19 cellular contexts compared by ENCODE assay signal in the genomic region with DNA sequence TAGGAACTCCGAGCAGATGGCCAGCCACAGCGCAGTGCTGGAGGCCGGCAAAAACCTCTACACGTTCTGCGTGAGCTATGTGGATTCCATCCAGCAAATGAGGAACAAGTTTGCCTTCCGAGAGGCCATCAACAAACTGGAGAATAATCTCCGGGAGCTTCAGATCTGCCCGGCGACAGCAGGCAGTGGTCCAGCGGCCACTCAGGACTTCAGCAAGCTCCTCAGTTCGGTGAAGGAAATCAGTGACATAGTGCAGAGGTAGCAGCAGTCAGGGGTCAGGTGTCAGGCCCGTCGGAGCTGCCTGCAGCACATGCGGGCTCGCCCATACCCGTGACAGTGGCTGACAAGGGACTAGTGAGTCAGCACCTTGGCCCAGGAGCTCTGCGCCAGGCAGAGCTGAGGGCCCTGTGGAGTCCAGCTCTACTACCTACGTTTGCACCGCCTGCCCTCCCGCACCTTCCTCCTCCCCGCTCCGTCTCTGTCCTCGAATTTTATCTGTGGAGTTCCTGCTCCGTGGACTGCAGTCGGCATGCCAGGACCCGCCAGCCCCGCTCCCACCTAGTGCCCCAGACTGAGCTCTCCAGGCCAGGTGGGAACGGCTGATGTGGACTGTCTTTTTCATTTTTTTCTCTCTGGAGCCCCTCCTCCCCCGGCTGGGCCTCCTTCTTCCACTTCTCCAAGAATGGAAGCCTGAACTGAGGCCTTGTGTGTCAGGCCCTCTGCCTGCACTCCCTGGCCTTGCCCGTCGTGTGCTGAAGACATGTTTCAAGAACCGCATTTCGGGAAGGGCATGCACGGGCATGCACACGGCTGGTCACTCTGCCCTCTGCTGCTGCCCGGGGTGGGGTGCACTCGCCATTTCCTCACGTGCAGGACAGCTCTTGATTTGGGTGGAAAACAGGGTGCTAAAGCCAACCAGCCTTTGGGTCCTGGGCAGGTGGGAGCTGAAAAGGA. TPM values are rescaled to one million over a fixed set of nuclear protein-coding genes. Genes with fewer than 3 reads are reported as not detected.
A peak's percentile ranks its signal among the peaks of the same experiment; 100 is the strongest.
DNase-seq lines count a peak whose midpoint lies in the region; ATAC-seq and TF ChIP-seq lines count a peak whose summit lies in the region.
"Had no signal": no experiment of that assay in that cellular context is flagged by ENCODE, and none has a peak within 500 bp of the region (broad histone marks: within the 10 kb centered on the region; RNA-seq: fewer than 3 reads in every experiment).

No MANE protein-coding gene starts in this region.

- CTCF ChIA-PET in CD8-positive, alpha-beta T cell (lab: Charles Lee) = interaction anchor here (0.7 to 3.0 kb wide), 4 partner anchors 19 to 112 kb away, joined by 3 to 10 read pairs (median 3); no protein-coding TSS in a partner anchor

- H3K79me1 ChIP-seq in mesenchymal stem cell (replicated peaks; ENCODE audit: low read length, poor library complexity, severe bottlenecking) = peaks cover 41% of the 10 kb centered on the region

- H3K4me1 Mint-ChIP-seq in chondrocyte (ENCODE audit: low read depth) (peaks cover 8% of the 10 kb centered on the region), type B pancreatic cell (ENCODE audit: unreplicated experiment) (peaks cover 1% of the 10 kb centered on the region)
- H3K4me1 Mint-ChIP-seq in CD8-positive, alpha-beta T cell (ENCODE audit: low read depth) = no peaks in the 10 kb centered on the region

- no peaks in the 10 kb centered on the region for H3K27me3 Mint-ChIP-seq in chondrocyte (ENCODE audit: low read depth)
- H3K27me3 Mint-ChIP-seq in type B pancreatic cell = no peaks in the 10 kb centered on the region
- H3K27me3 Mint-ChIP-seq in CD8-positive, alpha-beta T cell (ENCODE audit: low read depth) = no peaks in the 10 kb centered on the region
- H3K27me3 Mint-ChIP-seq: naive B cell had no signal

- WGBS in mesenchymal stem cell = 96% methylated on average over 38 of the region's 38 CpGs

- H3K9me3 ChIP-seq in cardiac muscle cell (ENCODE audit: low read depth) (no peaks in the 10 kb centered on the region), right atrium auricular region (no peaks in the 10 kb centered on the region), mesenchymal stem cell (ENCODE audit: control insufficient read depth, low read length) (no peaks in the 10 kb centered on the region)
- H3K9me3 ChIP-seq in CD8-positive, alpha-beta T cell (ENCODE audit: low read length) = no peaks in the 10 kb centered on the region
- H3K9me3 ChIP-seq: stomach had no signal

- intact Hi-C loops in CD8-positive, alpha-beta T cell (cut with DNase I, micrococcal nuclease) = no loop called here

- H3K36me3 Mint-ChIP-seq in chondrocyte (ENCODE audit: low read depth) (peaks cover 35% of the 10 kb centered on the region), type B pancreatic cell (peaks cover 12% of the 10 kb centered on the region)
- H3K36me3 Mint-ChIP-seq in CD8-positive, alpha-beta T cell = peaks cover 67% of the 10 kb centered on the region

- H2BK120ac ChIP-seq in mesenchymal stem cell (ENCODE audit: low read depth, low read length) = no peak overlapping the region

- H3K9me3 Mint-ChIP-seq in chondrocyte (ENCODE audit: low read depth) (no peaks in the 10 kb centered on the region), type B pancreatic cell (no peaks in the 10 kb centered on the region)
- no peaks in the 10 kb centered on the region for H3K9me3 Mint-ChIP-seq in CD8-positive, alpha-beta T cell
- H3K9me3 Mint-ChIP-seq: naive B cell had no signal

- no peak overlapping the region for H2BK5ac ChIP-seq in mesenchymal stem cell (ENCODE audit: low read depth, low read length, poor library complexity, severe bottlenecking)

- H2BK12ac ChIP-seq in mesenchymal stem cell (ENCODE audit: low read length in 2 of 2) = no peak overlapping the region

- no peaks in the 10 kb centered on the region for H3K27me3 ChIP-seq in cardiac muscle cell
- H3K27me3 ChIP-seq in right atrium auricular region = no peaks in the 10 kb centered on the region
- H3K27me3 ChIP-seq in mesenchymal stem cell (ENCODE audit: control insufficient read depth in 1 of 2, insufficient read depth in 1 of 2, low read length in 2 of 2) = no peaks in the 10 kb centered on the region
- no peaks in the 10 kb centered on the region for H3K27me3 ChIP-seq in CD8-positive, alpha-beta T cell (ENCODE audit: insufficient read depth, low read length)
- H3K27me3 ChIP-seq: stomach had no signal

- no peak overlapping the region for H3K4me2 ChIP-seq in mesenchymal stem cell (ENCODE audit: low read length, poor library complexity, severe bottlenecking)

- no peak overlapping the region for H3K18ac ChIP-seq in mesenchymal stem cell (ENCODE audit: low read depth in 1 of 2, low read length in 2 of 2)

- peak overlapping the region; percentile 35 for H3K27ac ChIP-seq in cardiac muscle cell
- H3K27ac ChIP-seq in right atrium auricular region = no peak overlapping the region
- H3K27ac ChIP-seq in mesenchymal stem cell (ENCODE audit: low read length, poor library complexity, severe bottlenecking) = peak overlapping the region; percentile 9
- H3K27ac ChIP-seq in CD8-positive, alpha-beta T cell (ENCODE audit: low read depth, low read length) = no peak overlapping the region
- H3K27ac ChIP-seq: HL-60 had no signal

- H2AK5ac ChIP-seq in mesenchymal stem cell (ENCODE audit: low read length, severe bottlenecking) = no peak overlapping the region

- H3K4me1 ChIP-seq in cardiac muscle cell (ENCODE audit: low read depth) (peaks cover 3% of the 10 kb centered on the region), right atrium auricular region (peaks cover 0 to 9% of the 10 kb centered on the region in 2 donors), mesenchymal stem cell (ENCODE audit: control insufficient read depth, insufficient read depth, low read depth, low read length) (no peaks in the 10 kb centered on the region)
- no peaks in the 10 kb centered on the region for H3K4me1 ChIP-seq in CD8-positive, alpha-beta T cell (ENCODE audit: insufficient read depth, low read length)

- no peak overlapping the region for H4K91ac ChIP-seq in mesenchymal stem cell (ENCODE audit: low read length)

- no peak for ATAC-seq in CD8-positive, alpha-beta T cell

- H2AFZ ChIP-seq in mesenchymal stem cell (ENCODE audit: low read depth, low read length) = no peak overlapping the region

- no peak for TF ChIP-seq CTCF in cardiac muscle cell (IDR thresholded peaks at IDR 0.05; ENCODE audit: low read depth, low read length)
- no peak for TF ChIP-seq CTCF in right atrium auricular region (IDR thresholded peaks at IDR 0.05)
- TF ChIP-seq CTCF in chondrocyte (IDR thresholded peaks at IDR 0.05) = no peak
- no peak for TF ChIP-seq CTCF in type B pancreatic cell (conservative IDR thresholded peaks at IDR 0.05)
- no peak for TF ChIP-seq CTCF in CD8-positive, alpha-beta T cell (IDR thresholded peaks at IDR 0.05)

- POLR2A ChIA-PET in CD8-positive, alpha-beta T cell (lab: Charles Lee) = no interaction called here

- H3K9ac ChIP-seq in mesenchymal stem cell (ENCODE audit: low read length) = no peak overlapping the region

- H3K4me3 Mint-ChIP-seq in chondrocyte (ENCODE audit: unreplicated experiment) = no peak overlapping the region
- no peak overlapping the region for H3K4me3 Mint-ChIP-seq in type B pancreatic cell
- no peak overlapping the region for H3K4me3 Mint-ChIP-seq in CD8-positive, alpha-beta T cell

- DNase-seq in cardiac muscle cell (ENCODE audit: low read depth in 1 of 2, low spot score in 1 of 2) (no peak), right atrium auricular region (ENCODE audit: low spot score) (no peak), chondrocyte (ENCODE audit: low spot score) (no peak), mesenchymal stem cell (no peak), type B pancreatic cell (ENCODE audit: extremely low spot score, unreplicated experiment) (no peak), activated gamma-delta T cell (lab: John Stamatoyannopoulos, UW) (no peak)
- no peak for DNase-seq in CD8-positive, alpha-beta T cell
- no peak for DNase-seq in central memory CD4-positive, alpha-beta T cell
- DNase-seq: activated effector memory CD4-positive, alpha-beta T cell treated with Interleukin-2 at 50 U/mL for 16 hours; COR-L47; effector CD4-positive, alpha-beta T cell; naive B cell; NCI-H1105; NCI-H774; stimulated activated CD4-positive, alpha-beta T cell treated with anti-CD3 and anti-CD28 coated beads, Interleukin-15, amount 100 ng/mL, for 24 hours; stomach had no signal

- no peak overlapping the region for H3K4ac ChIP-seq in mesenchymal stem cell (ENCODE audit: low read depth in 1 of 2, low read length in 2 of 2)

- H3K27ac Mint-ChIP-seq in chondrocyte (ENCODE audit: unreplicated experiment) (peak overlapping the region; percentile 63), type B pancreatic cell (peak overlapping the region; percentile 76)
- no peak overlapping the region for H3K27ac Mint-ChIP-seq in CD8-positive, alpha-beta T cell

- peaks cover 69% of the 10 kb centered on the region for H3K36me3 ChIP-seq in cardiac muscle cell
- peaks cover 94% of the 10 kb centered on the region for H3K36me3 ChIP-seq in right atrium auricular region
- H3K36me3 ChIP-seq in mesenchymal stem cell (ENCODE audit: control insufficient read depth in 1 of 2, insufficient read depth in 2 of 2, low read depth in 1 of 2, low read length in 2 of 2) = peaks cover 95 to 96% of the 10 kb centered on the region in 2 experiments
- H3K36me3 ChIP-seq in CD8-positive, alpha-beta T cell (ENCODE audit: insufficient read depth, low read length) = peaks cover 20% of the 10 kb centered on the region

- H2BK15ac ChIP-seq in mesenchymal stem cell (ENCODE audit: low read depth, poor library complexity, severe bottlenecking) = no peak overlapping the region

- no peak overlapping the region for H3K4me3 ChIP-seq in cardiac muscle cell
- no peak overlapping the region for H3K4me3 ChIP-seq in right atrium auricular region
- H3K4me3 ChIP-seq in mesenchymal stem cell (ENCODE audit: insufficient read depth in 1 of 2, low read depth in 1 of 2, low read length in 2 of 2) = no peak overlapping the region
- H3K4me3 ChIP-seq in CD8-positive, alpha-beta T cell (ENCODE audit: low read depth, low read length) = no peak overlapping the region
- H3K4me3 ChIP-seq: stomach had no signal

- H3K23ac ChIP-seq in mesenchymal stem cell (ENCODE audit: low read length in 2 of 2) = no peak overlapping the region

- H3K14ac ChIP-seq in mesenchymal stem cell (ENCODE audit: low read length in 2 of 2) = no peak overlapping the region

- H4K8ac ChIP-seq in mesenchymal stem cell (ENCODE audit: low read length) = no peak overlapping the region

RNA-seq across cellular contexts. Expression of gene QRFP, which starts 10.9 kb away (rescaled TPM):
- total RNA-seq in cardiac muscle cell (not detected in 2 replicates), right atrium auricular region (not detected), chondrocyte (not detected in 3 replicates), type B pancreatic cell (ENCODE audit: low replicate concordance) (not detected in 2 replicates)
- polyA plus RNA-seq in cardiac muscle cell = 0.45 TPM in 1 of 2 replicates, not detected in the other
- not detected for polyA plus RNA-seq in mesenchymal stem cell (2013, experiment 1 of 2)
- not detected for polyA plus RNA-seq in mesenchymal stem cell (2013, experiment 2 of 2)
- not detected for total RNA-seq in CD8-positive, alpha-beta T cell
- total RNA-seq: activated CD8-positive, alpha-beta memory T cell treated with anti-CD3 and anti-CD28 coated beads for 36 hours; left lobe of liver; stomach had no signal
- polyA plus RNA-seq: stomach had no signal

RNA-seq across cellular contexts. Expression of gene ABL1, which starts 50.6 kb away (rescaled TPM):
- total RNA-seq in cardiac muscle cell (71.6 and 97.1 TPM in 2 replicates), right atrium auricular region (10 to 100 TPM; 26.3 to 38.9 TPM), chondrocyte (73.6 to 93.7 TPM (median 91.5 TPM) in 3 replicates), type B pancreatic cell (ENCODE audit: low replicate concordance) (66.6 and 91.8 TPM in 2 replicates)
- polyA plus RNA-seq in cardiac muscle cell = 41.8 and 60.5 TPM in 2 replicates
- polyA plus RNA-seq in mesenchymal stem cell (2013, experiment 1 of 2) = 49.4 TPM
- 49.9 TPM for polyA plus RNA-seq in mesenchymal stem cell (2013, experiment 2 of 2)
- total RNA-seq in CD8-positive, alpha-beta T cell = 10 to 100 TPM; 37.5 to 38.0 TPM

RNA-seq across cellular contexts. Expression of gene FIBCD1, which starts 53.3 kb away (rescaled TPM):
- total RNA-seq in cardiac muscle cell (0.39 and 4.0 TPM in 2 replicates), right atrium auricular region (1 to 10 TPM in 1 of 2 donors, under 1 TPM in 1; 0.20 to 4.6 TPM), chondrocyte (6.8 to 81.5 TPM (median 8.3 TPM) in 3 replicates), type B pancreatic cell (ENCODE audit: low replicate concordance) (0.53 and 0.76 TPM in 2 replicates)
- 0.24 and 0.43 TPM in 2 replicates for polyA plus RNA-seq in cardiac muscle cell
- polyA plus RNA-seq in mesenchymal stem cell (2013, experiment 1 of 2) = 0.40 TPM
- polyA plus RNA-seq in mesenchymal stem cell (2013, experiment 2 of 2) = 0.44 TPM
- total RNA-seq in CD8-positive, alpha-beta T cell = not detected
- total RNA-seq: activated CD8-positive, alpha-beta memory T cell treated with anti-CD3 and anti-CD28 coated beads for 36 hours; left lobe of liver had no signal

Comparison
In these comparisons a context has a peak if more than half of its experiments do, and no peak if none do; other contexts are left out.
1. H3K27ac ChIP-seq: peak in cardiac muscle cell (single experiment) and mesenchymal stem cell (single experiment); none in right atrium auricular region (0 of 2) and CD8-positive, alpha-beta T cell (single experiment).